ENCODE assay signal across 11 cellular contexts in genomic region chr14:50529288-50530179, GRCh38. TPM values are rescaled to one million over a fixed set of nuclear protein-coding genes. Genes with fewer than 3 reads are reported as not detected.
DNase-seq lines count a peak whose midpoint lies in the region; ATAC-seq, FAIRE-seq and TF ChIP-seq lines count a peak whose summit lies in the region.
"Had no signal": no experiment of that assay in that cellular context is flagged by ENCODE, and none has a peak within 500 bp of the region (broad histone marks: within the 10 kb centered on the region; RNA-seq: fewer than 3 reads in every experiment).

No MANE protein-coding gene starts in this region.

- peaks cover 14% of the 10 kb centered on the region; the same call in 1 of the 2 replicates for H4K20me1 ChIP-seq in HepG2 (ENCODE audit: insufficient read depth, low read length)

- CTCF ChIA-PET in HepG2 (lab: Yijun Ruan, JAX; ENCODE audit: low intra/inter-chr PET ratio, low total read pairs): no interaction called here

- intact Hi-C loops in HepG2 (cut with micrococcal nuclease; ENCODE audit: unreplicated experiment) (loop anchor here (5.0 kb wide), 4 partner anchors 52 to 667 kb away; partner anchors contain the start of gene SOS2), right lobe of liver (cut with DNase I) (loop anchor here (5.0 to 10.0 kb wide), 2 partner anchors 205 to 212 kb away; no protein-coding TSS in a partner anchor)

- ATAC-seq in HepG2 (no peak), right lobe of liver (no peak), HG02852 (IDR thresholded peaks at IDR 0.05; ENCODE audit: unreplicated experiment) (no peak), HG03442 (IDR thresholded peaks at IDR 0.05; ENCODE audit: unreplicated experiment) (no peak)

- TF ChIP-seq POLR2A in HepG2 (IDR thresholded peaks at IDR 0.05; ENCODE audit: insufficient read depth in 1 of 2, low read depth in 2 of 2, low read length in 2 of 2) (no peak), right lobe of liver (IDR thresholded peaks at IDR 0.05) (no peak)

- H3K4me3 ChIP-seq in HepG2 (replicated peaks in 1 of 3; ENCODE audit: insufficient read depth in 1 of 3, low read depth in 2 of 3, low read length in 3 of 3) (peak overlapping the region; percentile 1 to 90 (median 20); a peak in 2 of 6 replicates), right lobe of liver (no peak overlapping the region)

- H3K27me3 ChIP-seq in HepG2 (ENCODE audit: control insufficient read depth in 1 of 2, insufficient read depth in 2 of 2, low read length in 2 of 2): no peaks in the 10 kb centered on the region; a peak in 1 of 5 replicates
- H3K27me3 ChIP-seq in right lobe of liver: no peaks in the 10 kb centered on the region

- TF ChIP-seq RAD21 in HepG2 (CRISPR knock-in tag; IDR thresholded peaks at IDR 0.05): no peak

- H3K27ac ChIP-seq in HepG2 (ENCODE audit: extremely low read length, insufficient read depth, low read length) (no peak overlapping the region), right lobe of liver (no peak overlapping the region)

- in situ Hi-C loops in HepG2 (cut with HindIII; ENCODE audit: extremely low pct_ligation_motif_present, low pct_unique_long_range_greater_than_20kb): loop anchor here (5.0 to 25.0 kb wide), 2 partner anchors 207 to 667 kb away; partner anchors contain the start of gene NEMF

- BruUV-seq in HepG2 (replicated peaks; lab: Mats Ljungman, UMichigan): no TSS peak

- no peak for FAIRE-seq in HepG2 (lab: Jason Lieb, UNC)
- FAIRE-seq in urothelium cell line (lab: Jason Lieb, UNC): peak; percentile 62
- FAIRE-seq: islet of Langerhans had no signal

- peaks cover 75% of the 10 kb centered on the region for H3K79me2 ChIP-seq in HepG2 (ENCODE audit: insufficient read depth, low read length)

- TF ChIP-seq CTCF in HepG2 (CRISPR knock-in tag; IDR thresholded peaks at IDR 0.05): no peak
- TF ChIP-seq CTCF in right lobe of liver (IDR thresholded peaks at IDR 0.05): no peak

- H2AFZ ChIP-seq in HepG2 (ENCODE audit: low read length): no peak overlapping the region

- H3K4me1 ChIP-seq in HepG2 (ENCODE audit: insufficient read depth, low read length) (peaks cover 55% of the 10 kb centered on the region), right lobe of liver (peaks cover 0 to 15% (median 6%) of the 10 kb centered on the region in 4 donors)

- H3K4me2 ChIP-seq in HepG2 (ENCODE audit: low read depth, low read length): peak overlapping the region; percentile 76

- TF ChIP-seq EP300 in HepG2 (IDR thresholded peaks at IDR 0.05; ENCODE audit: low read depth in 2 of 2, low read length in 2 of 2): no peak
- no peak for TF ChIP-seq EP300 in HepG2 (CRISPR knock-in tag; IDR thresholded peaks at IDR 0.05; ENCODE audit: borderline replicate concordance)

- WGBS in HepG2 (ENCODE audit: low lambda C conversion rate): 84% methylated on average over 6 of the region's 6 CpGs
- WGBS in right lobe of liver (ENCODE audit: insufficient coverage, low coverage, low lambda C conversion rate, missing lambda C conversion rate): 66% methylated on average over 6 of the region's 6 CpGs

- no peak for DNase-seq in HepG2 (ENCODE audit: low spot score)
- no peak for DNase-seq in right lobe of liver
- DNase-seq in astrocyte of the hippocampus (ENCODE audit: low read depth, low spot score): peak; percentile 26
- DNase-seq in kidney tubule cell (ENCODE audit: low spot score): peak; percentile 17
- no peak for DNase-seq in urothelium cell line (ENCODE audit: low spot score)
- DNase-seq in KG1 (lab: John Stamatoyannopoulos, UW): no peak
- DNase-seq: DMS 273 treated with DMSO at 0.1 percent for 48 hours, SHP77 had no signal

- H3K9me3 ChIP-seq in HepG2 (ENCODE audit: low read length) (no peaks in the 10 kb centered on the region), right lobe of liver (no peaks in the 10 kb centered on the region)

- peak overlapping the region; percentile 90 for H3K9ac ChIP-seq in HepG2 (ENCODE audit: insufficient read depth, low read depth, low read length)

- POLR2A ChIA-PET in HepG2 (lab: Yijun Ruan, JAX): no interaction called here

- H3K36me3 ChIP-seq in HepG2 (replicated peaks in 1 of 2; ENCODE audit: control insufficient read depth in 1 of 2, insufficient read depth in 2 of 2, low read length in 2 of 2): no peaks in the 10 kb centered on the region; a peak in 1 of 5 replicates
- peaks cover 0 to 3% (median 0%) of the 10 kb centered on the region in 4 donors for H3K36me3 ChIP-seq in right lobe of liver

TF ChIP-seq in HepG2, 621 proteins besides CTCF, POLR2A, EP300 and RAD21 (continues in another document):
- no peak for TF ChIP-seq SMC3 (IDR thresholded peaks at IDR 0.05; ENCODE audit: low read length)
- TF ChIP-seq ZNF512 (CRISPR knock-in tag; IDR thresholded peaks at IDR 0.05): no peak

RNA-seq across cellular contexts. Expression of gene MAP4K5, which starts 2.8 kb away (rescaled TPM):
- total RNA-seq in HepG2 (2016; rRNA removed; fragmentation: Illumina TruSeq; extraction: Trizol) (23.9 and 26.3 TPM in 2 replicates), right lobe of liver (10 to 100 TPM in 4 of 6 experiments, 1 to 10 TPM in 2; 6.5 to 31.3 (median 14.4) TPM)
- total RNA-seq in HepG2 (2016; cell fraction: cytosol; rRNA removed; fragmentation: Illumina TruSeq; extraction: Trizol; ENCODE audit: low read depth): 7.8 and 9.3 TPM in 2 replicates
- total RNA-seq in HepG2 (2016; cell fraction: insoluble cytoplasmic fraction; rRNA removed; fragmentation: Illumina TruSeq; extraction: Trizol): 23.5 and 26.9 TPM in 2 replicates
- 17.5 and 21.7 TPM in 2 replicates for total RNA-seq in HepG2 (2016; cell fraction: membrane; rRNA removed; fragmentation: Illumina TruSeq; extraction: Trizol)
- total RNA-seq in HepG2 (2016; cell fraction: nucleus; rRNA removed; fragmentation: Illumina TruSeq; extraction: Trizol): 36.8 and 37.3 TPM in 2 replicates
- polyA plus RNA-seq in HepG2 (2011; rRNA removed): 7.9 and 12.7 TPM in 2 replicates
- polyA plus RNA-seq in HepG2 (2011; cell fraction: cytosol; rRNA removed): 4.8 and 5.9 TPM in 2 replicates
- polyA plus RNA-seq in HepG2 (2011; cell fraction: nucleus; rRNA removed): 15.7 and 15.9 TPM in 2 replicates
- polyA plus RNA-seq in HepG2 (2012): 13.2 and 15.0 TPM in 2 replicates
- polyA plus RNA-seq in HepG2 (2016; cell fraction: cytosol; fragmentation: Illumina TruSeq; extraction: Trizol; ENCODE audit: low read depth): 4.8 and 5.0 TPM in 2 replicates
- polyA plus RNA-seq in HepG2 (2016; cell fraction: insoluble cytoplasmic fraction; fragmentation: Illumina TruSeq; extraction: Trizol; ENCODE audit: low read depth): 27.6 and 28.0 TPM in 2 replicates
- 12.1 and 13.3 TPM in 2 replicates for polyA plus RNA-seq in HepG2 (2016; cell fraction: membrane; fragmentation: Illumina TruSeq; extraction: Trizol; ENCODE audit: low read depth)
- polyA plus RNA-seq in HepG2 (2016; cell fraction: nucleus; fragmentation: Illumina TruSeq; extraction: Trizol; ENCODE audit: insufficient read depth, low read depth): 44.2 and 46.6 TPM in 2 replicates
- 6.6 and 7.2 TPM in 2 replicates for polyA minus RNA-seq in HepG2 (2011; rRNA and poly(A)+ RNA removed; ENCODE audit: low replicate concordance)
- 8.2 and 9.0 TPM in 2 replicates for polyA minus RNA-seq in HepG2 (2011; cell fraction: cytosol; rRNA and poly(A)+ RNA removed)
- polyA minus RNA-seq in HepG2 (2011; cell fraction: nucleus; rRNA and poly(A)+ RNA removed): 52.5 and 65.8 TPM in 2 replicates

RNA-seq across cellular contexts. Expression of gene ATL1, which starts 30.4 kb away (rescaled TPM):
- 0.45 and 0.60 TPM in 2 replicates for total RNA-seq in HepG2 (2016; rRNA removed; fragmentation: Illumina TruSeq; extraction: Trizol)
- 0.18 and 0.61 TPM in 2 replicates for total RNA-seq in HepG2 (2016; cell fraction: cytosol; rRNA removed; fragmentation: Illumina TruSeq; extraction: Trizol; ENCODE audit: low read depth)
- 0.54 and 0.85 TPM in 2 replicates for total RNA-seq in HepG2 (2016; cell fraction: insoluble cytoplasmic fraction; rRNA removed; fragmentation: Illumina TruSeq; extraction: Trizol)
- total RNA-seq in HepG2 (2016; cell fraction: membrane; rRNA removed; fragmentation: Illumina TruSeq; extraction: Trizol): 0.31 and 0.46 TPM in 2 replicates
- 0.75 and 0.85 TPM in 2 replicates for total RNA-seq in HepG2 (2016; cell fraction: nucleus; rRNA removed; fragmentation: Illumina TruSeq; extraction: Trizol)
- 0.65 and 0.71 TPM in 2 replicates for polyA plus RNA-seq in HepG2 (2011; rRNA removed)
- polyA plus RNA-seq in HepG2 (2011; cell fraction: cytosol; rRNA removed): 0.43 and 1.1 TPM in 2 replicates
- 0.31 and 0.35 TPM in 2 replicates for polyA plus RNA-seq in HepG2 (2011; cell fraction: nucleus; rRNA removed)
- polyA plus RNA-seq in HepG2 (2012): 0.79 and 1.1 TPM in 2 replicates
- 0.08 TPM in 1 of 2 replicates, not detected in the other for polyA plus RNA-seq in HepG2 (2016; cell fraction: cytosol; fragmentation: Illumina TruSeq; extraction: Trizol; ENCODE audit: low read depth)
- 0.56 and 0.61 TPM in 2 replicates for polyA plus RNA-seq in HepG2 (2016; cell fraction: insoluble cytoplasmic fraction; fragmentation: Illumina TruSeq; extraction: Trizol; ENCODE audit: low read depth)
- polyA plus RNA-seq in HepG2 (2016; cell fraction: membrane; fragmentation: Illumina TruSeq; extraction: Trizol; ENCODE audit: low read depth): 0.14 and 0.19 TPM in 2 replicates
- polyA plus RNA-seq in HepG2 (2016; cell fraction: nucleus; fragmentation: Illumina TruSeq; extraction: Trizol; ENCODE audit: insufficient read depth, low read depth): 0.72 and 0.83 TPM in 2 replicates
- polyA minus RNA-seq in HepG2 (2011; rRNA and poly(A)+ RNA removed; ENCODE audit: low replicate concordance): 0.33 and 3.5 TPM in 2 replicates
- 1.2 and 1.4 TPM in 2 replicates for polyA minus RNA-seq in HepG2 (2011; cell fraction: cytosol; rRNA and poly(A)+ RNA removed)
- 1.4 and 1.9 TPM in 2 replicates for polyA minus RNA-seq in HepG2 (2011; cell fraction: nucleus; rRNA and poly(A)+ RNA removed)
- under 1 TPM in 5 of 6 experiments, not detected in 1; 0.18 to 0.47 (median 0.27) TPM for total RNA-seq in right lobe of liver

Comparison
In these comparisons a context has a peak if more than half of its experiments do, and no peak if none do; other contexts are left out.
1. H3K4me3 ChIP-seq: peak in HepG2 (3 of 3); none in right lobe of liver (0 of 3).
2. DNase-seq: peak in astrocyte of the hippocampus (single experiment) and kidney tubule cell (single experiment); none in HepG2 (single experiment), right lobe of liver (0 of 3), urothelium cell line (single experiment) and KG1 (single experiment).